Comparison of ENCODE assay signal across 8 cellular contexts in genomic region chr14:58428011-58428807, GRCh38. TPM values are rescaled to one million over a fixed set of nuclear protein-coding genes. Genes with fewer than 3 reads are reported as not detected.
DNase-seq lines count a peak whose midpoint lies in the region; ATAC-seq, FAIRE-seq and TF ChIP-seq lines count a peak whose summit lies in the region.

No MANE protein-coding gene starts in this region.

- peak overlapping the region; percentile 96 for H3K27ac Mint-ChIP-seq in activated T-helper 1 cell treated with anti-CD3 and anti-CD28 coated beads, Interleukin-12 subunit alpha, Interleukin-12 subunit beta, Interleukin-2, Interleukin-4 antibody, amounts not matched to agents 30 ng/mL and 10 ng/mL and 1 ng/mL, durations not matched to agents 14 hours and 24 hours and 36 hours

- intact Hi-C loops in activated T-helper 1 cell treated with anti-CD3 and anti-CD28 coated beads, Interleukin-12 subunit alpha, Interleukin-12 subunit beta, Interleukin-2, Interleukin-4 antibody, amounts not matched to agents 30 ng/mL and 10 ng/mL and 1 ng/mL, durations not matched to agents 14 hours and 24 hours and 36 hours (cut with micrococcal nuclease), result loop anchor here (5.0 kb wide), 2 partner anchors 144 to 1366 kb away; no protein-coding TSS in a partner anchor
- intact Hi-C loops in pancreas (cut with DNase I), result no loop called here

- DNase-seq in AG08395 (ENCODE audit: low spot score) (peak; percentile 43), NCI-H2171 treated with DMSO at 0.1 percent for 48 hours (lab: John Stamatoyannopoulos, UW) (peak; percentile 83), glomerular endothelial cell (ENCODE audit: extremely low read depth, low read depth, low spot score) (peak; percentile 54), pancreas (no peak), activated gamma-delta T cell (lab: John Stamatoyannopoulos, UW) (no peak)
- DNase-seq in activated T-helper 1 cell treated with anti-CD3 and anti-CD28 coated beads, Interleukin-12 subunit alpha, Interleukin-12 subunit beta, Interleukin-2, Interleukin-4 antibody, amounts not matched to agents 30 ng/mL and 10 ng/mL and 1 ng/mL, durations not matched to agents 14 hours and 24 hours and 36 hours (ENCODE audit: low spot score), result no peak

- H3K9me3 Mint-ChIP-seq in activated T-helper 1 cell treated with anti-CD3 and anti-CD28 coated beads, Interleukin-12 subunit alpha, Interleukin-12 subunit beta, Interleukin-2, Interleukin-4 antibody, amounts not matched to agents 30 ng/mL and 10 ng/mL and 1 ng/mL, durations not matched to agents 14 hours and 24 hours and 36 hours, result no peaks in the 10 kb centered on the region

- H3K9me3 ChIP-seq in pancreas, result no peaks in the 10 kb centered on the region

- ATAC-seq in pancreas (peak in 3 of 4 donors; percentile 27 to 53 (median 33)), HG03039 (IDR thresholded peaks at IDR 0.05; ENCODE audit: unreplicated experiment) (no peak)

- no peaks in the 10 kb centered on the region for H3K27me3 Mint-ChIP-seq in activated T-helper 1 cell treated with anti-CD3 and anti-CD28 coated beads, Interleukin-12 subunit alpha, Interleukin-12 subunit beta, Interleukin-2, Interleukin-4 antibody, amounts not matched to agents 30 ng/mL and 10 ng/mL and 1 ng/mL, durations not matched to agents 14 hours and 24 hours and 36 hours (ENCODE audit: insufficient read depth)

- 1 to 2% methylated on average over 12 of the region's 12 CpGs for WGBS in pancreas, 2 donors

- H3K36me3 Mint-ChIP-seq in activated T-helper 1 cell treated with anti-CD3 and anti-CD28 coated beads, Interleukin-12 subunit alpha, Interleukin-12 subunit beta, Interleukin-2, Interleukin-4 antibody, amounts not matched to agents 30 ng/mL and 10 ng/mL and 1 ng/mL, durations not matched to agents 14 hours and 24 hours and 36 hours (ENCODE audit: low read depth), result peaks cover 14% of the 10 kb centered on the region

- peak overlapping the region; percentile 86 for H3K4me3 Mint-ChIP-seq in activated T-helper 1 cell treated with anti-CD3 and anti-CD28 coated beads, Interleukin-12 subunit alpha, Interleukin-12 subunit beta, Interleukin-2, Interleukin-4 antibody, amounts not matched to agents 30 ng/mL and 10 ng/mL and 1 ng/mL, durations not matched to agents 14 hours and 24 hours and 36 hours

- H3K4me1 Mint-ChIP-seq in activated T-helper 1 cell treated with anti-CD3 and anti-CD28 coated beads, Interleukin-12 subunit alpha, Interleukin-12 subunit beta, Interleukin-2, Interleukin-4 antibody, amounts not matched to agents 30 ng/mL and 10 ng/mL and 1 ng/mL, durations not matched to agents 14 hours and 24 hours and 36 hours (ENCODE audit: low read depth), result peaks cover 49% of the 10 kb centered on the region

- no peak for FAIRE-seq in pancreas (lab: Jason Lieb, UNC)

- no peaks in the 10 kb centered on the region for H3K27me3 ChIP-seq in pancreas

- peaks cover 0 to 6% (median 5%) of the 10 kb centered on the region in 3 donors for H3K36me3 ChIP-seq in pancreas

- H3K27ac ChIP-seq in pancreas, result peak overlapping the region; percentile 67 to 92 (median 86)

- H3K4me3 ChIP-seq in GM12875 (ENCODE audit: low read depth, low read length) (peak overlapping the region; percentile 65), pancreas (peak overlapping the region; percentile 75 to 94 (median 80))

- no peak for TF ChIP-seq CTCF in GM12875 (IDR thresholded peaks at IDR 0.05; ENCODE audit: borderline replicate concordance, insufficient read depth, low read depth, low read length)
- TF ChIP-seq CTCF in pancreas (IDR thresholded peaks at IDR 0.05), result no peak

- peaks cover 6 to 20% (median 13%) of the 10 kb centered on the region in 3 donors for H3K4me1 ChIP-seq in pancreas

RNA-seq across cellular contexts. Expression of gene KIAA0586, which starts 0.7 kb away (rescaled TPM):
- total RNA-seq in activated T-helper 1 cell treated with anti-CD3 and anti-CD28 coated beads, Interleukin-12 subunit alpha, Interleukin-12 subunit beta, Interleukin-2, Interleukin-4 antibody, amounts not matched to agents 30 ng/mL and 10 ng/mL and 1 ng/mL, durations not matched to agents 14 hours and 24 hours and 36 hours, result 19.7 and 19.8 TPM in 2 replicates
- total RNA-seq in glomerular endothelial cell, result 8.8 and 20.2 TPM in 2 replicates
- total RNA-seq in pancreas, result 10 to 100 TPM in 1 of 6 donors, 1 to 10 TPM in 5; 4.2 to 12.4 (median 5.8) TPM
- 1 to 10 TPM; 3.9 to 4.3 TPM for polyA plus RNA-seq in pancreas

RNA-seq across cellular contexts. Expression of gene TIMM9, which starts 0.9 kb away (rescaled TPM):
- total RNA-seq in activated T-helper 1 cell treated with anti-CD3 and anti-CD28 coated beads, Interleukin-12 subunit alpha, Interleukin-12 subunit beta, Interleukin-2, Interleukin-4 antibody, amounts not matched to agents 30 ng/mL and 10 ng/mL and 1 ng/mL, durations not matched to agents 14 hours and 24 hours and 36 hours, result 66.5 and 67.4 TPM in 2 replicates
- total RNA-seq in glomerular endothelial cell (32.3 and 37.7 TPM in 2 replicates), pancreas (10 to 100 TPM; 24.1 to 43.4 (median 32.2) TPM)
- polyA plus RNA-seq in pancreas, result 10 to 100 TPM; 36.5 to 58.7 TPM

RNA-seq across cellular contexts. Expression of gene TOMM20L, which starts 32.5 kb away (rescaled TPM):
- not detected in 2 replicates for total RNA-seq in activated T-helper 1 cell treated with anti-CD3 and anti-CD28 coated beads, Interleukin-12 subunit alpha, Interleukin-12 subunit beta, Interleukin-2, Interleukin-4 antibody, amounts not matched to agents 30 ng/mL and 10 ng/mL and 1 ng/mL, durations not matched to agents 14 hours and 24 hours and 36 hours
- total RNA-seq in glomerular endothelial cell, result not detected in 2 replicates
- under 1 TPM in 3 of 6 donors, not detected in 3; 0.25 to 0.51 (median 0.38) TPM for total RNA-seq in pancreas
- not detected for polyA plus RNA-seq in pancreas

Comparison
In these comparisons a context has a peak if more than half of its experiments do, and no peak if none do; other contexts are left out.
1. DNase-seq: peak in AG08395 (single experiment), NCI-H2171 treated with DMSO at 0.1 percent for 48 hours (single experiment) and glomerular endothelial cell (single experiment); none in activated T-helper 1 cell treated with anti-CD3 and anti-CD28 coated beads, Interleukin-12 subunit alpha, Interleukin-12 subunit beta, Interleukin-2, Interleukin-4 antibody, amounts not matched to agents 30 ng/mL and 10 ng/mL and 1 ng/mL, durations not matched to agents 14 hours and 24 hours and 36 hours (single experiment), pancreas (0 of 6) and activated gamma-delta T cell (single experiment).